ENCODE assay signal across 1 cellular context in genomic region chr4:156889616-156890594, GRCh38.
TF ChIP-seq lines count a peak whose summit lies in the region.

No MANE protein-coding gene starts in this region.

TF ChIP-seq in SK-N-SH, 30 proteins besides CTCF, POLR2A, EP300 and RAD21 (continued from another document):
- no peak for TF ChIP-seq ZBTB33 (IDR thresholded peaks at IDR 0.05; ENCODE audit: borderline replicate concordance, low read depth)
TF ChIP-seq in SK-N-SH: peak in this region for 0.
